ENCODE assay signal across 21 cellular contexts in the genomic region with DNA sequence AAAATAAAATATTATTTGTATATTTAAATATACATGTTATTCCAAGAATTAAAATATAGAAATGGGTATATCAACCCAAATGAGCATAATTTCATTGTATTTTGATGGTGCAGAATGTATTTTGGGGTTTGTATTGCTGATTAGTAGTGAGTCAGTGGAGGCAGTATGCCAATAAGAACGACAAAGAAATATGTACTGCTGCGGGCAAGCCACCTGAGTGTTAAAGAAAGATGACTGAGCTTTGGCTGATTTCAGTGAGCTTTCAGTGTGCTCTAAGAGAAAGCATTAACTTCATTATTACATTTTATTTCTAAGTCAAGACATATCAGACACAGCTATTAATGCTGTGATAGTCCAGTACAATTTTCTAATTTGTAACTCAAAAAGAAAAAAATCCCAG.
"Had no signal": no experiment of that assay in that cellular context is flagged by ENCODE, and none has a peak within 500 bp of the region (broad histone marks: within the 10 kb centered on the region; RNA-seq: fewer than 3 reads in every experiment).

No MANE protein-coding gene starts in this region.

- ATAC-seq: mucosa of descending colon; naive thymus-derived CD4-positive, alpha-beta T cell; natural killer cell treated with Interleukin-12 subunit alpha and Interleukin-12 subunit beta and Interleukin-15 and Interleukin-18, amount 100 ng/mL, for 72 hours; right lobe of liver; stimulated activated memory B cell treated with anti-CD40 and anti-IgM and Interleukin-4, amounts not matched to agents 10 μg/mL and 1 μg/mL and 100 μg/mL, for 72 hours; stimulated activated naive CD8-positive, alpha-beta T cell treated with anti-CD3 and anti-CD28 coated beads, Interleukin-15, amount 100 ng/mL, for 72 hours had no signal

- H3K27ac ChIP-seq: left ventricle myocardium inferior, ovary, right atrium auricular region, right lobe of liver, tibial nerve, uterus had no signal

- H3K27me3 ChIP-seq: ovary, right atrium auricular region, right lobe of liver, tibial nerve, uterus had no signal

- DNase-seq: islet precursor cell; left ventricle myocardium inferior; midbrain; mucosa of descending colon; naive thymus-derived CD4-positive, alpha-beta T cell; ovary; right lobe of liver; stimulated activated CD4-positive, alpha-beta T cell treated with anti-CD3 and anti-CD28 coated beads, Interleukin-1b, Interleukin-23, amount 100 ng/mL, for 48 hours; stimulated activated CD4-positive, alpha-beta T cell treated with anti-CD3 and anti-CD28 coated beads, Interleukin-2, amount 100 ng/mL, for 48 hours; stimulated activated CD4-positive, alpha-beta T cell treated with anti-CD3 and anti-CD28 coated beads, Interleukin-4, amount 100 ng/mL, for 4 hours; stimulated activated CD8-positive, alpha-beta memory T cell treated with anti-CD3 and anti-CD28 coated beads, Interleukin-4, amount 100 ng/mL, for 48 hours; stimulated activated naive CD4-positive, alpha-beta T cell treated with Interleukin-2 at 50 U/mL for 16 hours; stimulated activated naive CD8-positive, alpha-beta T cell treated with anti-CD3 and anti-CD28 coated beads, Interleukin-15, amount 100 ng/mL, for 72 hours; substantia nigra; uterus had no signal

- H3K36me3 ChIP-seq: ovary, right lobe of liver, uterus had no signal

- H3K9me3 ChIP-seq: left ventricle myocardium inferior, mucosa of descending colon, ovary, right atrium auricular region, right lobe of liver, tibial nerve, uterus had no signal

- H3K4me1 ChIP-seq: left ventricle myocardium inferior, right atrium auricular region, right lobe of liver, tibial nerve, uterus had no signal

- H3K4me3 ChIP-seq: left ventricle myocardium inferior, lung, mucosa of descending colon, ovary, right atrium auricular region, right lobe of liver, smooth muscle cell, tibial nerve, uterus had no signal

- H3K4me2 ChIP-seq: smooth muscle cell had no signal
